In the genomic region with DNA sequence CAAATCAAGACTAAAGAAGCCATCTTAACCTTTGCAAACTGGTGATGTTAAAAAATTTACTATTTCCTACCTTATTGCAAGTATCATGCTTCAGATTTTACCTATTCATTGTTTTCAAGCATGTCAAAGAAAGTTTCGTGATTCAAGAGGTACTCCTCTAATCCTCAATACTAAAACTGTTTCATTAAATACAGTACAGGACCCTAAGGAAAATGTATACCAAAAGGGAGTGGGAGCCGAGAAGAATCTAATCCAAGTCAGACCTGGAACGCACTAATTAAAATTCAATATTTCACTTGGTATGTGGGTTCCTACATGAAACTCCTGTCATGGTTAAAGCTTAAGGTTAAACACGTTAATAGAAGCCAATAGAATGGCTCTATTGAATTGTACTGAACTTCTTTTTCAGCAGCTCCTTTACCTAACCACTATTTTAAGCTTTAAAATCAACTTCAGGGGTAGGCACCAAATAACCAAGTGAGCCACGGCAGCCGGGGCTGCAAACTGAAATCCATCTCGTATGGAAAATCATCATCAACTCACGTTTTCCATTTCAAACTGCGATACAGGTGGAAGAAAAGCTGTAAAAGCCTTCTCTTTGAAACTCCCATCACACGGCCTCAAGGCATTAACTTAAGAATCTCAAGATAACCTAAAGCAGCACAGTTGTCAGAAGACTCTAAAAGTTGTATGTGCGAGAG, we compare ENCODE assay signal across 7 cellular contexts.
A peak's percentile ranks its signal among the peaks of the same experiment; 100 is the strongest.
DNase-seq lines count a peak whose midpoint lies in the region; ATAC-seq, FAIRE-seq and TF ChIP-seq lines count a peak whose summit lies in the region.

No MANE protein-coding gene starts in this region.

- H3K9ac ChIP-seq in OCI-LY1 (ENCODE audit: low read length) (peak overlapping the region; percentile 100), HepG2 (ENCODE audit: insufficient read depth, low read depth, low read length) (peak overlapping the region; percentile 73), stomach smooth muscle (ENCODE audit: low read length in 2 of 2) (peak overlapping the region; percentile 65 to 73)

- CTCF ChIA-PET in HepG2 (lab: Yijun Ruan, JAX; ENCODE audit: low intra/inter-chr PET ratio, low total read pairs) = no interaction called here

- in situ Hi-C loops in HepG2 (cut with HindIII; ENCODE audit: extremely low pct_ligation_motif_present, low pct_unique_long_range_greater_than_20kb) = no loop called here

- WGBS in HepG2 (ENCODE audit: low lambda C conversion rate) = 19% methylated on average over 11 of the region's 11 CpGs

- no peak for TF ChIP-seq EP300 in HepG2 (IDR thresholded peaks at IDR 0.05; ENCODE audit: low read depth in 2 of 2, low read length in 2 of 2)
- no peak for TF ChIP-seq EP300 in HepG2 (CRISPR knock-in tag; IDR thresholded peaks at IDR 0.05; ENCODE audit: borderline replicate concordance)

- H3K79me2 ChIP-seq in OCI-LY1 (ENCODE audit: insufficient read depth, low read length) = peaks cover 55% of the 10 kb centered on the region
- no peaks in the 10 kb centered on the region for H3K79me2 ChIP-seq in HepG2 (ENCODE audit: insufficient read depth, low read length)

- no peak for TF ChIP-seq POLR2A in HepG2 (IDR thresholded peaks at IDR 0.05; ENCODE audit: insufficient read depth in 1 of 2, low read depth in 2 of 2, low read length in 2 of 2)

- H2AFZ ChIP-seq in OCI-LY1 (ENCODE audit: low read length) = no peak overlapping the region
- H2AFZ ChIP-seq in HepG2 (ENCODE audit: low read length) = peak overlapping the region; percentile 92

- no peak for TF ChIP-seq RAD21 in HepG2 (CRISPR knock-in tag; IDR thresholded peaks at IDR 0.05)

- H3K9me2 ChIP-seq in OCI-LY1 (ENCODE audit: low read depth, low read length) = no peaks in the 10 kb centered on the region

- intact Hi-C loops in HepG2 (cut with micrococcal nuclease; ENCODE audit: unreplicated experiment) = no loop called here

- TSS peak; percentile 57 for BruUV-seq in HepG2 (replicated peaks; lab: Mats Ljungman, UMichigan)

- H3K4me1 ChIP-seq in OCI-LY1 (ENCODE audit: insufficient read depth, low read length, severe bottlenecking) (peaks cover 70% of the 10 kb centered on the region), HepG2 (ENCODE audit: insufficient read depth, low read length) (peaks cover 23% of the 10 kb centered on the region), stomach smooth muscle (ENCODE audit: control insufficient read depth, insufficient read depth, low read length) (peaks cover 5% of the 10 kb centered on the region)

- H4K20me1 ChIP-seq in OCI-LY1 (ENCODE audit: insufficient read depth, low read length) = no peaks in the 10 kb centered on the region
- H4K20me1 ChIP-seq in HepG2 (ENCODE audit: insufficient read depth, low read length) = no peaks in the 10 kb centered on the region

- H3K4me3 ChIP-seq in OCI-LY1 (ENCODE audit: low read depth, low read length, poor library complexity, severe bottlenecking) (peak overlapping the region; percentile 79), HepG2 (replicated peaks in 1 of 3; ENCODE audit: insufficient read depth in 1 of 3, low read depth in 2 of 3, low read length in 3 of 3) (peak overlapping the region; percentile 65 to 84 (median 75)), stomach smooth muscle (ENCODE audit: low read length in 2 of 2) (peak overlapping the region; percentile 74 to 86)

- H3K36me3 ChIP-seq in OCI-LY1 (ENCODE audit: insufficient read depth, low read length) (peaks cover 32% of the 10 kb centered on the region), HepG2 (replicated peaks in 1 of 2; ENCODE audit: control insufficient read depth in 1 of 2, insufficient read depth in 2 of 2, low read length in 2 of 2) (no peaks in the 10 kb centered on the region; a peak in 1 of 5 replicates), stomach smooth muscle (ENCODE audit: control insufficient read depth in 2 of 2, insufficient read depth in 2 of 2, low read length in 2 of 2) (no peaks in the 10 kb centered on the region)

- H3K27ac ChIP-seq in OCI-LY1 (ENCODE audit: low read depth, low read length, poor library complexity, severe bottlenecking) = peak overlapping the region; percentile 93
- peak overlapping the region; percentile 64 for H3K27ac ChIP-seq in HepG2 (ENCODE audit: extremely low read length, insufficient read depth, low read length)
- H3K27ac ChIP-seq in stomach smooth muscle (ENCODE audit: low read length) = no peak overlapping the region

- no peak for ATAC-seq in HepG2
- ATAC-seq in HG02981 (IDR thresholded peaks at IDR 0.05; ENCODE audit: unreplicated experiment) = no peak

- peaks cover 8% of the 10 kb centered on the region; the same call in 1 of the 2 replicates for H3K9me3 ChIP-seq in OCI-LY1 (ENCODE audit: low read length)
- no peaks in the 10 kb centered on the region for H3K9me3 ChIP-seq in HepG2 (ENCODE audit: low read length)
- no peaks in the 10 kb centered on the region for H3K9me3 ChIP-seq in stomach smooth muscle (ENCODE audit: control insufficient read depth in 2 of 2, low read length in 2 of 2)

- TF ChIP-seq CTCF in OCI-LY1 (IDR thresholded peaks at IDR 0.05; ENCODE audit: low read length) (no peak), HepG2 (CRISPR knock-in tag; IDR thresholded peaks at IDR 0.05) (no peak)

- no peak for DNase-seq in GM19239 (ENCODE audit: insufficient read length, low spot score)
- DNase-seq in astrocyte of the hippocampus (ENCODE audit: low read depth, low spot score) = peak; percentile 44
- no peak for DNase-seq in HepG2 (ENCODE audit: low spot score)
- no peak for DNase-seq in MV-4-11 (lab: John Stamatoyannopoulos, UW)

- H3K4me2 ChIP-seq in OCI-LY1 (ENCODE audit: low read length) = peak overlapping the region; percentile 98
- peak overlapping the region; percentile 96 for H3K4me2 ChIP-seq in HepG2 (ENCODE audit: low read depth, low read length)

- H3F3A ChIP-seq in OCI-LY1 (ENCODE audit: insufficient read depth, low read length) = 0 out of 2 replicates have a peak, but pooled peaks cover 4% of the 10 kb centered on the region

- H3K27me3 ChIP-seq in OCI-LY1 (ENCODE audit: insufficient read depth, low read length) (no peaks in the 10 kb centered on the region), HepG2 (ENCODE audit: control insufficient read depth in 1 of 2, insufficient read depth in 2 of 2, low read length in 2 of 2) (peaks cover 0 to 7% of the 10 kb centered on the region in 2 experiments; a peak in 1 of 5 replicates), stomach smooth muscle (ENCODE audit: control insufficient read depth in 1 of 2, insufficient read depth in 2 of 2, low read length in 2 of 2) (no peaks in the 10 kb centered on the region)

- POLR2A ChIA-PET in HepG2 (lab: Yijun Ruan, JAX) = no interaction called here

- FAIRE-seq in GM19239 (lab: Jason Lieb, UNC) (peak; percentile 81), HepG2 (lab: Jason Lieb, UNC) (no peak)

TF ChIP-seq in HepG2, 621 proteins besides CTCF, POLR2A, EP300 and RAD21:
- no peak for TF ChIP-seq CBX5 (CRISPR knock-in tag; IDR thresholded peaks at IDR 0.05; ENCODE audit: borderline replicate concordance)
- TF ChIP-seq REL (CRISPR knock-in tag; conservative IDR thresholded peaks at IDR 0.05) = no peak
- no peak for TF ChIP-seq ZNF891 (CRISPR knock-in tag; IDR thresholded peaks at IDR 0.05)
- TF ChIP-seq ZKSCAN8 (CRISPR knock-in tag; IDR thresholded peaks at IDR 0.05; ENCODE audit: borderline replicate concordance) = no peak
- TF ChIP-seq NR2F1 (CRISPR knock-in tag; IDR thresholded peaks at IDR 0.05) = 0 out of 4 replicates have a peak, but pooled peaks of 1 of the 2 experiments have one; percentile 21
- peak; percentile 18; the same call in 1 of the 2 replicates for TF ChIP-seq TSC22D2 (CRISPR knock-in tag; IDR thresholded peaks at IDR 0.05; ENCODE audit: borderline replicate concordance)
- no peak for TF ChIP-seq ZNF180 (CRISPR knock-in tag; IDR thresholded peaks at IDR 0.05; ENCODE audit: borderline replicate concordance, low read depth)
- peak; percentile 38 for TF ChIP-seq ZEB1 (IDR thresholded peaks at IDR 0.05; ENCODE audit: insufficient replicate concordance, low read depth)
- no peak for TF ChIP-seq KDM3A (CRISPR knock-in tag; IDR thresholded peaks at IDR 0.05; ENCODE audit: low read depth)
- no peak for TF ChIP-seq TAF1 (CRISPR knock-in tag; IDR thresholded peaks at IDR 0.05)
- TF ChIP-seq, protein P1, sequence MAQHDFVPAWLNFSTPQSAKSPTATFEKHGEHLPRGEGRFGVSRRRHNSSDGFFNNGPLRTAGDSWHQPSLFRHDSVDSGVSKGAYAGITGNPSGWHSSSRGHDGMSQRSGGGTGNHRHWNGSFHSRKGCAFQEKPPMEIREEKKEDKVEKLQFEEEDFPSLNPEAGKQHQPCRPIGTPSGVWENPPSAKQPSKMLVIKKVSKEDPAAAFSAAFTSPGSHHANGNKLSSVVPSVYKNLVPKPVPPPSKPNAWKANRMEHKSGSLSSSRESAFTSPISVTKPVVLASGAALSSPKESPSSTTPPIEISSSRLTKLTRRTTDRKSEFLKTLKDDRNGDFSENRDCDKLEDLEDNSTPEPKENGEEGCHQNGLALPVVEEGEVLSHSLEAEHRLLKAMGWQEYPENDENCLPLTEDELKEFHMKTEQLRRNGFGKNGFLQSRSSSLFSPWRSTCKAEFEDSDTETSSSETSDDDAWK (CRISPR knock-in tag; IDR thresholded peaks at IDR 0.05) = no peak
- no peak for TF ChIP-seq AGO1 (IDR thresholded peaks at IDR 0.05; ENCODE audit: low read depth, low read length, poor library complexity, severe bottlenecking)
- 0 out of 2 replicates have a peak, but pooled peaks have one; percentile 2 for TF ChIP-seq ZFP36L1 (CRISPR knock-in tag; IDR thresholded peaks at IDR 0.05)
- no peak for TF ChIP-seq HDAC2 (CRISPR knock-in tag; IDR thresholded peaks at IDR 0.05)
- no peak for TF ChIP-seq MTA3 (CRISPR knock-in tag; IDR thresholded peaks at IDR 0.05)
- TF ChIP-seq BHLHE40 (IDR thresholded peaks at IDR 0.05; ENCODE audit: low read length) = no peak
- TF ChIP-seq, protein P2, sequence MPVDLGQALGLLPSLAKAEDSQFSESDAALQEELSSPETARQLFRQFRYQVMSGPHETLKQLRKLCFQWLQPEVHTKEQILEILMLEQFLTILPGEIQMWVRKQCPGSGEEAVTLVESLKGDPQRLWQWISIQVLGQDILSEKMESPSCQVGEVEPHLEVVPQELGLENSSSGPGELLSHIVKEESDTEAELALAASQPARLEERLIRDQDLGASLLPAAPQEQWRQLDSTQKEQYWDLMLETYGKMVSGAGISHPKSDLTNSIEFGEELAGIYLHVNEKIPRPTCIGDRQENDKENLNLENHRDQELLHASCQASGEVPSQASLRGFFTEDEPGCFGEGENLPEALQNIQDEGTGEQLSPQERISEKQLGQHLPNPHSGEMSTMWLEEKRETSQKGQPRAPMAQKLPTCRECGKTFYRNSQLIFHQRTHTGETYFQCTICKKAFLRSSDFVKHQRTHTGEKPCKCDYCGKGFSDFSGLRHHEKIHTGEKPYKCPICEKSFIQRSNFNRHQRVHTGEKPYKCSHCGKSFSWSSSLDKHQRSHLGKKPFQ (CRISPR knock-in tag; IDR thresholded peaks at IDR 0.05; ENCODE audit: insufficient replicate concordance) = no peak
- TF ChIP-seq SMAD3 (CRISPR knock-in tag; IDR thresholded peaks at IDR 0.05) = no peak
- no peak for TF ChIP-seq HIVEP1 (CRISPR knock-in tag; IDR thresholded peaks at IDR 0.05)
